In the genomic region with DNA sequence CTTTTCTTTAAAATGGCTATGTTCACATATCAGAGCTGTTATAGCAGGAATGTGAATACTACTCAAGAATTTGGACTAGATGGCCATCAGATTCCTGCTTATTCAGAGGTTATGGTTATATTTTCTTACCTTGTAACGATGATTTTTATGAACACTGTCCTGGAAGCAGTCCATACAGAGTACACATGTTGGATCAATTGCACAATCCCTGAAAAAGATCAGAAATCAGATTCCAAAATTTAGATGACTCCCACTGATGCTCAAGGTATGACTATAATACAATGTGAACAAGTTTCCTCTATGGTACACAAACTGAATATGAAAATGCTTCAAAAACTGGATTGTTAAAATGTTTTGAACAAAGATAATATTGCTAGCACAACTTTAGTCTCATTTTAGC, we compare ENCODE assay signal across 33 cellular contexts.
"Had no signal": no experiment of that assay in that cellular context is flagged by ENCODE, and none has a peak within 500 bp of the region (broad histone marks: within the 10 kb centered on the region; RNA-seq: fewer than 3 reads in every experiment).

No MANE protein-coding gene starts in this region.

- H3K27ac Mint-ChIP-seq: activated CD4-positive, alpha-beta memory T cell treated with anti-CD3 and anti-CD28 coated beads, Interleukin-2, amount 10 ng/mL, durations not matched to agents 7 days and 5 days; activated CD4-positive, alpha-beta T cell treated with anti-CD3 and anti-CD28 coated beads, Interleukin-2, amount 10 ng/mL, durations not matched to agents 7 days and 5 days; activated CD8-positive, alpha-beta memory T cell treated with anti-CD3 and anti-CD28 coated beads, Interleukin-2, amount 10 ng/mL, durations not matched to agents 7 days and 5 days; activated naive CD4-positive, alpha-beta T cell treated with anti-CD3 and anti-CD28 coated beads for 36 hours; activated naive CD4-positive, alpha-beta T cell treated with anti-CD3 and anti-CD28 coated beads, Interleukin-2, amount 50 U/mL, for 24 hours; activated T-helper 1 cell treated with anti-CD3 and anti-CD28 coated beads, Interleukin-12 subunit alpha, Interleukin-12 subunit beta, Interleukin-2, Interleukin-4 antibody, amounts not matched to agents 30 ng/mL and 10 ng/mL and 1 ng/mL, durations not matched to agents 14 hours and 24 hours and 36 hours; activated T-helper 2 cell treated with anti-CD3 and anti-CD28 coated beads, Interferon-gamma antibody, Interleukin-2, Interleukin-4, amounts not matched to agents 10 μg/mL and 5 μg/mL and 100 μg/mL, durations not matched to agents 14 hours and 24 hours and 36 hours had no signal

- H3K27ac ChIP-seq: adrenal gland, ascending aorta, brain microvascular endothelial cell, esophagus muscularis mucosa, foreskin keratinocyte, gastrocnemius medialis, heart left ventricle had no signal

- H3K27me3 Mint-ChIP-seq: activated CD4-positive, alpha-beta memory T cell treated with anti-CD3 and anti-CD28 coated beads, Interleukin-2, amount 10 ng/mL, durations not matched to agents 7 days and 5 days; activated CD4-positive, alpha-beta T cell treated with anti-CD3 and anti-CD28 coated beads, Interleukin-2, amount 10 ng/mL, durations not matched to agents 7 days and 5 days; activated CD8-positive, alpha-beta memory T cell treated with anti-CD3 and anti-CD28 coated beads, Interleukin-2, amount 10 ng/mL, durations not matched to agents 7 days and 5 days; activated naive CD4-positive, alpha-beta T cell treated with anti-CD3 and anti-CD28 coated beads, Interleukin-2, amount 50 U/mL, for 24 hours; activated naive CD8-positive, alpha-beta T cell treated with anti-CD3 and anti-CD28 coated beads, Interleukin-2, amount 10 ng/mL, durations not matched to agents 7 days and 5 days; central memory CD8-positive, alpha-beta T cell; effector memory CD8-positive, alpha-beta T cell had no signal

- H3K9me3 Mint-ChIP-seq: activated CD4-positive, alpha-beta memory T cell treated with anti-CD3 and anti-CD28 coated beads, Interleukin-2, amount 10 ng/mL, durations not matched to agents 7 days and 5 days; activated CD4-positive, alpha-beta T cell treated with anti-CD3 and anti-CD28 coated beads, Interleukin-2, amount 10 ng/mL, durations not matched to agents 7 days and 5 days; activated naive CD4-positive, alpha-beta T cell treated with anti-CD3 and anti-CD28 coated beads for 36 hours; activated naive CD4-positive, alpha-beta T cell treated with anti-CD3 and anti-CD28 coated beads, Interleukin-2, amount 50 U/mL, for 24 hours; activated naive CD8-positive, alpha-beta T cell treated with anti-CD3 and anti-CD28 coated beads, Interleukin-2, amount 10 ng/mL, durations not matched to agents 7 days and 5 days; activated T-helper 1 cell treated with anti-CD3 and anti-CD28 coated beads, Interleukin-12 subunit alpha, Interleukin-12 subunit beta, Interleukin-2, Interleukin-4 antibody, amounts not matched to agents 30 ng/mL and 10 ng/mL and 1 ng/mL, durations not matched to agents 14 hours and 24 hours and 36 hours; activated T-helper 2 cell treated with anti-CD3 and anti-CD28 coated beads, Interferon-gamma antibody, Interleukin-2, Interleukin-4, amounts not matched to agents 10 μg/mL and 5 μg/mL and 100 μg/mL, durations not matched to agents 14 hours and 24 hours and 36 hours; central memory CD8-positive, alpha-beta T cell; effector memory CD8-positive, alpha-beta T cell had no signal

- H3K4me1 ChIP-seq: gastrocnemius medialis had no signal

- H3K27me3 ChIP-seq: adrenal gland, ascending aorta, brain microvascular endothelial cell, esophagus muscularis mucosa, foreskin keratinocyte, gastrocnemius medialis, heart left ventricle had no signal

- H3K4me3 Mint-ChIP-seq: activated CD4-positive, alpha-beta memory T cell treated with anti-CD3 and anti-CD28 coated beads, Interleukin-2, amount 10 ng/mL, durations not matched to agents 7 days and 5 days; activated CD4-positive, alpha-beta T cell treated with anti-CD3 and anti-CD28 coated beads, Interleukin-2, amount 10 ng/mL, durations not matched to agents 7 days and 5 days; activated CD8-positive, alpha-beta memory T cell treated with anti-CD3 and anti-CD28 coated beads, Interleukin-2, amount 10 ng/mL, durations not matched to agents 7 days and 5 days; activated naive CD4-positive, alpha-beta T cell treated with anti-CD3 and anti-CD28 coated beads for 36 hours; activated naive CD4-positive, alpha-beta T cell treated with anti-CD3 and anti-CD28 coated beads, Interleukin-2, amount 50 U/mL, for 24 hours; activated naive CD8-positive, alpha-beta T cell treated with anti-CD3 and anti-CD28 coated beads, Interleukin-2, amount 10 ng/mL, durations not matched to agents 7 days and 5 days; activated T-helper 1 cell treated with anti-CD3 and anti-CD28 coated beads, Interleukin-12 subunit alpha, Interleukin-12 subunit beta, Interleukin-2, Interleukin-4 antibody, amounts not matched to agents 30 ng/mL and 10 ng/mL and 1 ng/mL, durations not matched to agents 14 hours and 24 hours and 36 hours; central memory CD8-positive, alpha-beta T cell; effector memory CD8-positive, alpha-beta T cell had no signal

- H3K4me3 ChIP-seq: adrenal gland, ascending aorta, esophagus muscularis mucosa, gastrocnemius medialis, heart left ventricle had no signal

- DNase-seq: activated CD4-positive, alpha-beta memory T cell treated with anti-CD3 and anti-CD28 coated beads, Interleukin-2, amount 10 ng/mL, durations not matched to agents 7 days and 5 days; activated CD4-positive, alpha-beta T cell treated with anti-CD3 and anti-CD28 coated beads for 4 hours; activated CD4-positive, alpha-beta T cell treated with anti-CD3 and anti-CD28 coated beads, Interleukin-2, amount 10 ng/mL, durations not matched to agents 7 days and 5 days; activated CD4-positive, alpha-beta T cell treated with anti-CD3 and anti-CD28 coated beads, Interleukin-2, amount 50 U/mL, for 4 hours; activated CD4-positive, CD25-positive, alpha-beta regulatory T cell; activated CD4-positive, CD25-positive, alpha-beta regulatory T cell treated with anti-CD3 and anti-CD28 coated beads, Interleukin-2, amount 50 U/mL, for 72 hours; activated CD8-positive, alpha-beta memory T cell treated with anti-CD3 and anti-CD28 coated beads, Interleukin-2, amount 10 ng/mL, durations not matched to agents 7 days and 5 days; activated CD8-positive, alpha-beta memory T cell treated with anti-CD3 and anti-CD28 coated beads, Interleukin-2, amount 50 U/mL, for 4 hours; activated effector memory CD4-positive, alpha-beta T cell treated with anti-CD3 and anti-CD28 coated beads, Interleukin-2, amount 50 U/mL, for 16 hours; activated naive CD4-positive, alpha-beta T cell treated with anti-CD3 and anti-CD28 coated beads for 36 hours; activated naive CD8-positive, alpha-beta T cell treated with anti-CD3 and anti-CD28 coated beads, Interleukin-2, amount 10 ng/mL, durations not matched to agents 7 days and 5 days; activated T-cell treated with anti-CD3 and anti-CD28 coated beads, Interleukin-2, amount 50 U/mL, for 1 hour; activated T-cell treated with anti-CD3 and anti-CD28 coated beads, Interleukin-2, amount 50 U/mL, for 48 hours; adrenal gland; amygdala; brain microvascular endothelial cell; cortex of kidney; dermis blood vessel endothelial cell; effector CD4-positive, alpha-beta T cell; effector memory CD8-positive, alpha-beta T cell; erythroblast; foreskin keratinocyte; gastrocnemius medialis; glutamatergic neuron; heart left ventricle; T-helper 1 cell; T-helper 2 cell had no signal

- ATAC-seq: activated CD8-positive, alpha-beta memory T cell treated with anti-CD3 and anti-CD28 coated beads, Interleukin-2, amount 10 ng/mL, durations not matched to agents 7 days and 5 days; effector memory CD8-positive, alpha-beta T cell; foreskin keratinocyte; gastrocnemius medialis; heart left ventricle had no signal

- H3K9me3 ChIP-seq: adrenal gland, ascending aorta, esophagus muscularis mucosa, gastrocnemius medialis, heart left ventricle had no signal
